Comparison of ENCODE assay signal across 13 cellular contexts in the genomic region with DNA sequence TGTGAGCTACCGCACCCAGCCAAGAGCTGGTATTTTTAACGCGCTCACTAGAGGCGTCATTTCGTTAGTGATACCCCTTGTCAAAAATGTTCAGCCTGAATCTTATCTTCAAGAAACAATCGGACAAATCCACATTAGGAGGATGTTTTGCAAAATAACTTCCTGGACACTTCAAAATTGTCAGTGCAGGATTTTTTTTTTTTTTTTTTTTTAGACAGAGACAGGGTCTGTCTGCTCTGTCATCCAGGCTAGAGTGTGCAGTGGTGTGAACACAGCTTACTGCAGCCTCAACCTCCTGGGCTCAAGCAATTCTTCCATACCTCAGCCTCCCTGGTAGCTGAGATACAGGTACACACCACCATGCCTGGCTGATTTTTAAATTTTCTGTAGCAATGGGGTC.
A peak's percentile ranks its signal among the peaks of the same experiment; 100 is the strongest.
DNase-seq lines count a peak whose midpoint lies in the region; FAIRE-seq and TF ChIP-seq lines count a peak whose summit lies in the region.
"Had no signal": no experiment of that assay in that cellular context is flagged by ENCODE, and none has a peak within 500 bp of the region (broad histone marks: within the 10 kb centered on the region; RNA-seq: fewer than 3 reads in every experiment).

No MANE protein-coding gene starts in this region.

- H3K4me3 ChIP-seq in A673 (ENCODE audit: low read depth, low read length, poor library complexity, severe bottlenecking) (no peak overlapping the region), GM23248 (no peak overlapping the region), SK-N-MC (no peak overlapping the region)
- H3K4me3 ChIP-seq: BLaER1 had no signal

- peaks cover 11% of the 10 kb centered on the region for H3K4me1 Mint-ChIP-seq in mesothelial cell of epicardium

- no peaks in the 10 kb centered on the region for H3K79me2 ChIP-seq in GM23248 (ENCODE audit: insufficient read depth)

- POLR2A ChIA-PET in A673 (lab: Charles Lee; ENCODE audit: low non-redundant PET) (no interaction called here), HEK293T (lab: Yijun Ruan, JAX) (no interaction called here)

- H3K27me3 ChIP-seq in A673 (replicated peaks; ENCODE audit: insufficient read depth, low read depth, low read length, poor library complexity) (no peaks in the 10 kb centered on the region), GM23248 (replicated peaks; ENCODE audit: insufficient read depth) (no peaks in the 10 kb centered on the region)
- H3K27me3 ChIP-seq: BLaER1 had no signal

- H3K27ac Mint-ChIP-seq in mesothelial cell of epicardium: peak overlapping the region; percentile 49

- intact Hi-C loops in A673 (cut with micrococcal nuclease; ENCODE audit: unreplicated experiment): loop anchor here (5.0 to 10.0 kb wide), 2 partner anchors 127 to 441 kb away; no protein-coding TSS in a partner anchor

- H3K4me1 ChIP-seq in A673 (ENCODE audit: insufficient read depth, low read length, poor library complexity, severe bottlenecking) (peaks cover 19% of the 10 kb centered on the region), GM23248 (ENCODE audit: insufficient read depth) (peaks cover 16% of the 10 kb centered on the region)
- H3K4me1 ChIP-seq: Caco-2 had no signal

- H3K4me3 Mint-ChIP-seq in mesothelial cell of epicardium: no peak overlapping the region
- H3K4me3 Mint-ChIP-seq: CD8-positive, alpha-beta memory T cell had no signal

- H3K27ac ChIP-seq in A673 (ENCODE audit: low read depth, low read length, poor library complexity, severe bottlenecking) (peak overlapping the region; percentile 2), GM23248 (peak overlapping the region; percentile 39; the same call in 1 of the 2 replicates), SK-N-MC (peak overlapping the region; percentile 99)
- H3K27ac ChIP-seq: BLaER1 had no signal

- no peaks in the 10 kb centered on the region for H3K9me3 ChIP-seq in A673 (ENCODE audit: low read depth, low read length, poor library complexity, severe bottlenecking)
- H3K9me3 ChIP-seq in GM23248 (ENCODE audit: low read depth): no peaks in the 10 kb centered on the region
- H3K9me3 ChIP-seq in SK-N-MC (ENCODE audit: low read depth, low read length): no peaks in the 10 kb centered on the region
- H3K9me3 ChIP-seq: BLaER1, Caco-2 had no signal

- BruUV-seq in A673 (replicated peaks; lab: Mats Ljungman, UMichigan): no TSS peak

- peaks cover 7% of the 10 kb centered on the region for H3F3A ChIP-seq in GM23248 (ENCODE audit: insufficient read depth)

- H3K9ac ChIP-seq in GM23248 (no peak overlapping the region), SK-N-MC (ENCODE audit: insufficient read length) (no peak overlapping the region)
- H3K9ac ChIP-seq: BLaER1 had no signal

- H3K9me2 ChIP-seq in GM23248 (ENCODE audit: insufficient read depth): no peaks in the 10 kb centered on the region

- TF ChIP-seq CTCF in A673 (conservative IDR thresholded peaks at IDR 0.05; ENCODE audit: low read depth, low read length) (no peak), mesothelial cell of epicardium (IDR thresholded peaks at IDR 0.05; ENCODE audit: unreplicated experiment) (no peak)

- in situ Hi-C loops in GM23248 (cut with MboI): loop anchor here (10.0 to 25.0 kb wide), 2 partner anchors 247 to 404 kb away; no protein-coding TSS in a partner anchor

- H3K4me2 ChIP-seq in GM23248 (ENCODE audit: unreplicated experiment): no peak overlapping the region
- H3K4me2 ChIP-seq: BLaER1 had no signal

- H3K27me3 Mint-ChIP-seq in mesothelial cell of epicardium (ENCODE audit: low read depth): no peaks in the 10 kb centered on the region

- H3K9me3 Mint-ChIP-seq in mesothelial cell of epicardium: peaks cover 3% of the 10 kb centered on the region
- H3K9me3 Mint-ChIP-seq: CD8-positive, alpha-beta memory T cell had no signal

- CTCF ChIA-PET in A673 (lab: Charles Lee) (interaction anchor here (0.7 to 1.9 kb wide), 4 partner anchors 235 to 660 kb away, joined by 3 to 12 read pairs (median 6); no protein-coding TSS in a partner anchor), HEK293T (lab: Yijun Ruan, JAX) (interaction anchor here (0.6 to 1.9 kb wide), 3 partner anchors 11 to 334 kb away, joined by 3 to 6 read pairs (median 4); partner anchors contain the start of gene TXNDC11)

- H4K20me1 ChIP-seq in GM23248 (ENCODE audit: insufficient read depth): no peaks in the 10 kb centered on the region
- H4K20me1 ChIP-seq: BLaER1 had no signal

- H2AFZ ChIP-seq in GM23248: no peak overlapping the region

- WGBS in GM23248 (ENCODE audit: low coverage in 1 of 2, low lambda C conversion rate in 2 of 2, missing lambda C conversion rate in 2 of 2), 2 experiments: 93 to 94% methylated on average over 6 of the region's 6 CpGs

- no peaks in the 10 kb centered on the region for H3K36me3 ChIP-seq in A673 (ENCODE audit: insufficient read depth, low read length, poor library complexity, severe bottlenecking)
- no peaks in the 10 kb centered on the region for H3K36me3 ChIP-seq in GM23248 (ENCODE audit: low read depth)
- H3K36me3 ChIP-seq in SK-N-MC (ENCODE audit: insufficient read depth, low read length): no peaks in the 10 kb centered on the region
- H3K36me3 ChIP-seq: BLaER1 had no signal

- no peaks in the 10 kb centered on the region for H3K36me3 Mint-ChIP-seq in mesothelial cell of epicardium
- H3K36me3 Mint-ChIP-seq: CD8-positive, alpha-beta memory T cell had no signal

- DNase-seq in A673 (ENCODE audit: low spot score) (no peak), GM23248 (no peak), SK-N-MC (ENCODE audit: low read depth, low spot score) (no peak), mesothelial cell of epicardium (ENCODE audit: low spot score in 2 of 2, unreplicated experiment in 2 of 2) (no peak), T-helper 1 cell (no peak), GM19239 (ENCODE audit: insufficient read length, low spot score) (no peak), HEK293T (ENCODE audit: extremely low spot score) (no peak), cerebellum (ENCODE audit: low spot score) (no peak)
- DNase-seq: Caco-2; CD8-positive, alpha-beta memory T cell; DND-41 had no signal

- no peak for FAIRE-seq in GM19239 (lab: Jason Lieb, UNC)
- FAIRE-seq: A204.1 had no signal

TF ChIP-seq in HEK293T, 16 proteins besides CTCF, POLR2A, EP300 and RAD21:
- TF ChIP-seq ELF4 (IDR thresholded peaks at IDR 0.05) (no peak), L3MBTL2 (conservative IDR thresholded peaks at IDR 0.05) (no peak), ARNT (IDR thresholded peaks at IDR 0.05) (no peak), ZNF384 (IDR thresholded peaks at IDR 0.05) (no peak), FOXM1 (IDR thresholded peaks at IDR 0.05; ENCODE audit: borderline replicate concordance) (no peak), SUZ12 (IDR thresholded peaks at IDR 0.05) (no peak), PKNOX1 (IDR thresholded peaks at IDR 0.05) (no peak), SP1 (IDR thresholded peaks at IDR 0.05) (no peak), FOXK2 (IDR thresholded peaks at IDR 0.05) (no peak), FOXA1 (IDR thresholded peaks at IDR 0.05) (no peak), HDGF (IDR thresholded peaks at IDR 0.05; ENCODE audit: borderline replicate concordance) (no peak), NFRKB (IDR thresholded peaks at IDR 0.05) (no peak), TARDBP (IDR thresholded peaks at IDR 0.05) (no peak), LEF1 (IDR thresholded peaks at IDR 0.05; ENCODE audit: borderline replicate concordance) (no peak), BHLHE40 (IDR thresholded peaks at IDR 0.05; ENCODE audit: borderline replicate concordance) (no peak)

Comparison
In these comparisons a context has a peak if more than half of its experiments do, and no peak if none do; other contexts are left out.
1. H3K27ac ChIP-seq: peak in every context shown above with its lines; median percentile 99 in SK-N-MC; 39 in GM23248; 2 in A673.